In the genomic region with DNA sequence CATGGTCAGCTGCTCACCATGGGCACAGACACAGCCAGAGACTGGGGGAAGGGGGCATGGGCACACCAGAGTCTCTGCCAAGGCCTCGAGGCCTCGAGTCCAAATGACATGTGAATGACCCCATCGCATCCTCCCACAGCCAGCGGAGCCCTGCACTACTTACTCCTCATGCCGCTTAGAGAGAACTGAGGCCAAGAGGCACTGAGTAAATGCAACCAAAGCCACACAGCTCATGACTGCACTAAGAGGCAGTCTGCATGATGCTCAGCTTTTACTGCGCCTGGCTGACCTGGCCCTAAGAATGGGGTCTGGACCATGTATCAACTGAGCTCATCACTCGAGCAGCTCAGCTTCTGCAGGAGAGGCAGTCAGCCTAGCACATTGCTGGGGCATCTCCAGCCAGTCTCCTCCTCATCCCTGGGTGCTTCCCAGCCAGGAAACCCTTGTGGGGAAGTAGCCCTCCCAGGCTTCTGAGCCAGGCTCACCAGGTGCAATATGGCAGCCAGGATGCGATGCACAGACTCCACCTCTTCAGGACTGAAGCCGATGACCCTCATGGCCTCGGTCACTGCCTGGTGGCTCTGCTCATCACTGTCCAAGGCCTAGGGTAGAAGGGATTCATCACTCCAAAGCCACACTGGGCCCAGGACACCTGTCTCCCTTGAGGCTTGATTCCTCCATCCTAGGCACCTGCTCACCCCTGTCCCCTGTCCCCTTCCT, we compare ENCODE assay signal across 2 cellular contexts.
TF ChIP-seq lines count a peak whose summit lies in the region.

No MANE protein-coding gene starts in this region.

TF ChIP-seq in SK-N-SH, 30 proteins besides CTCF, POLR2A, EP300 and RAD21:
- TF ChIP-seq GABPA (IDR thresholded peaks at IDR 0.05; ENCODE audit: low read depth) (no peak), NFIC (IDR thresholded peaks at IDR 0.05; ENCODE audit: borderline replicate concordance) (no peak), MEF2A (IDR thresholded peaks at IDR 0.05; ENCODE audit: borderline replicate concordance, low read depth) (no peak), CHD2 (IDR thresholded peaks at IDR 0.05; ENCODE audit: low read length, partially characterized antibody) (no peak), USF2 (IDR thresholded peaks at IDR 0.05; ENCODE audit: borderline replicate concordance, low read depth, low read length) (no peak), MXI1 (IDR thresholded peaks at IDR 0.05; ENCODE audit: low read depth, low read length) (no peak), YY1 (IDR thresholded peaks at IDR 0.05; ENCODE audit: low read depth) (no peak), RFX5 (IDR thresholded peaks at IDR 0.05; ENCODE audit: low read length) (no peak), MAX (IDR thresholded peaks at IDR 0.05; ENCODE audit: low read depth) (no peak), FOSL2 (IDR thresholded peaks at IDR 0.05; ENCODE audit: borderline replicate concordance, low read depth) (no peak), POLR2AphosphoS5 (IDR thresholded peaks at IDR 0.05; ENCODE audit: low read depth, low read length) (no peak)

TF ChIP-seq in SK-N-SH treated with all-trans-retinoic acid at 6 μM for 48 hours, 23 proteins besides CTCF, POLR2A, EP300 and RAD21:
- TF ChIP-seq ARNTL (CRISPR knock-in tag; IDR thresholded peaks at IDR 0.05; ENCODE audit: borderline replicate concordance, low read depth) = no peak
- TF ChIP-seq ZNF8 (CRISPR knock-in tag; IDR thresholded peaks at IDR 0.05) = no peak
- no peak for TF ChIP-seq GLIS3 (CRISPR knock-in tag; IDR thresholded peaks at IDR 0.05)
- TF ChIP-seq, protein P1, sequence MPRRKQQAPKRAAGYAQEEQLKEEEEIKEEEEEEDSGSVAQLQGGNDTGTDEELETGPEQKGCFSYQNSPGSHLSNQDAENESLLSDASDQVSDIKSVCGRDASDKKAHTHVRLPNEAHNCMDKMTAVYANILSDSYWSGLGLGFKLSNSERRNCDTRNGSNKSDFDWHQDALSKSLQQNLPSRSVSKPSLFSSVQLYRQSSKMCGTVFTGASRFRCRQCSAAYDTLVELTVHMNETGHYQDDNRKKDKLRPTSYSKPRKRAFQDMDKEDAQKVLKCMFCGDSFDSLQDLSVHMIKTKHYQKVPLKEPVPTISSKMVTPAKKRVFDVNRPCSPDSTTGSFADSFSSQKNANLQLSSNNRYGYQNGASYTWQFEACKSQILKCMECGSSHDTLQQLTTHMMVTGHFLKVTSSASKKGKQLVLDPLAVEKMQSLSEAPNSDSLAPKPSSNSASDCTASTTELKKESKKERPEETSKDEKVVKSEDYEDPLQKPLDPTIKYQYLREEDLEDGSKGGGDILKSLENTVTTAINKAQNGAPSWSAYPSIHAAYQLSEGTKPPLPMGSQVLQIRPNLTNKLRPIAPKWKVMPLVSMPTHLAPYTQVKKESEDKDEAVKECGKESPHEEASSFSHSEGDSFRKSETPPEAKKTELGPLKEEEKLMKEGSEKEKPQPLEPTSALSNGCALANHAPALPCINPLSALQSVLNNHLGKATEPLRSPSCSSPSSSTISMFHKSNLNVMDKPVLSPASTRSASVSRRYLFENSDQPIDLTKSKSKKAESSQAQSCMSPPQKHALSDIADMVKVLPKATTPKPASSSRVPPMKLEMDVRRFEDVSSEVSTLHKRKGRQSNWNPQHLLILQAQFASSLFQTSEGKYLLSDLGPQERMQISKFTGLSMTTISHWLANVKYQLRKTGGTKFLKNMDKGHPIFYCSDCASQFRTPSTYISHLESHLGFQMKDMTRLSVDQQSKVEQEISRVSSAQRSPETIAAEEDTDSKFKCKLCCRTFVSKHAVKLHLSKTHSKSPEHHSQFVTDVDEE (CRISPR knock-in tag; IDR thresholded peaks at IDR 0.05) = no peak
- TF ChIP-seq BACH2 (CRISPR knock-in tag; IDR thresholded peaks at IDR 0.05; ENCODE audit: borderline replicate concordance) = no peak
- TF ChIP-seq ESRRG (CRISPR knock-in tag; IDR thresholded peaks at IDR 0.05) = no peak
- TF ChIP-seq PPARA (CRISPR knock-in tag; IDR thresholded peaks at IDR 0.05; ENCODE audit: borderline replicate concordance) = no peak
- TF ChIP-seq CSDC2 (CRISPR knock-in tag; IDR thresholded peaks at IDR 0.05) = no peak
